19 cellular contexts compared by ENCODE assay signal in genomic region chr19:42887876-42888445, GRCh38. TPM values are rescaled to one million over a fixed set of nuclear protein-coding genes. Genes with fewer than 3 reads are reported as not detected.
"Had no signal": no experiment of that assay in that cellular context is flagged by ENCODE, and none has a peak within 500 bp of the region (broad histone marks: within the 10 kb centered on the region; RNA-seq: fewer than 3 reads in every experiment).

No MANE protein-coding gene starts in this region.

RNA-seq across cellular contexts. Expression of gene PSG1, which starts 8.4 kb away (rescaled TPM):
- total RNA-seq: chondrocyte, endodermal cell, esophagus squamous epithelium, kidney, left cardiac atrium, left ventricle myocardium inferior, lower lobe of right lung, omental fat pad, sciatic nerve, skeletal muscle tissue, spleen, temporal lobe, upper lobe of left lung, uterus had no signal
- polyA plus RNA-seq: immature natural killer cell; naive thymus-derived CD4-positive, alpha-beta T cell; spleen had no signal

RNA-seq across cellular contexts. Expression of gene PSG6, which starts 29.7 kb away (rescaled TPM):
- total RNA-seq: chondrocyte; dermis microvascular lymphatic vessel endothelial cell; endodermal cell; esophagus squamous epithelium; kidney; left cardiac atrium; left ventricle myocardium inferior; lower lobe of right lung; naive thymus-derived CD4-positive, alpha-beta T cell; omental fat pad; pulmonary artery endothelial cell; sciatic nerve; skeletal muscle tissue; spleen; temporal lobe; upper lobe of left lung; uterus had no signal
- polyA plus RNA-seq: immature natural killer cell; naive thymus-derived CD4-positive, alpha-beta T cell; spleen had no signal

RNA-seq across cellular contexts. Expression of gene PSG7, which starts 49.0 kb away (rescaled TPM):
- total RNA-seq: chondrocyte; dermis microvascular lymphatic vessel endothelial cell; endodermal cell; esophagus squamous epithelium; fibroblast of villous mesenchyme; kidney; left cardiac atrium; left ventricle myocardium inferior; lower lobe of right lung; naive thymus-derived CD4-positive, alpha-beta T cell; omental fat pad; pulmonary artery endothelial cell; sciatic nerve; skeletal muscle tissue; spleen; temporal lobe; upper lobe of left lung; uterus had no signal
- polyA plus RNA-seq: immature natural killer cell; naive thymus-derived CD4-positive, alpha-beta T cell; spleen had no signal
